In genomic region chr2:160736629-160737028, GRCh38 we compare ENCODE assay signal across 17 cellular contexts.
A peak's percentile ranks its signal among the peaks of the same experiment; 100 is the strongest.
DNase-seq lines count a peak whose midpoint lies in the region; ATAC-seq and TF ChIP-seq lines count a peak whose summit lies in the region.
"Had no signal": no experiment of that assay in that cellular context is flagged by ENCODE, and none has a peak within 500 bp of the region (broad histone marks: within the 10 kb centered on the region; RNA-seq: fewer than 3 reads in every experiment).

No MANE protein-coding gene starts in this region.

- H3K27ac Mint-ChIP-seq in Calu3 (ENCODE audit: unreplicated experiment), result peak overlapping the region; percentile 38
- H3K27ac Mint-ChIP-seq in nephron progenitor cell, result peak overlapping the region; percentile 92

- TF ChIP-seq CTCF in Calu3 (IDR thresholded peaks at IDR 0.05; ENCODE audit: unreplicated experiment) (no peak), epithelial cell of esophagus (IDR thresholded peaks at IDR 0.05; ENCODE audit: insufficient read depth, low read depth, low read length, missing control alignments) (no peak), nephron progenitor cell (IDR thresholded peaks at IDR 0.05) (no peak)

- no peak for ATAC-seq in aorta (ENCODE audit: low FRiP score)
- ATAC-seq: gastrocnemius medialis, left cardiac atrium, Panc1 had no signal

- no peaks in the 10 kb centered on the region for H3K27me3 ChIP-seq in aorta (ENCODE audit: control insufficient read depth in 1 of 2, insufficient read depth in 2 of 2, low read length in 1 of 2)
- H3K27me3 ChIP-seq: gastrocnemius medialis had no signal

- no peak overlapping the region for H3K4me3 Mint-ChIP-seq in Calu3 (ENCODE audit: low read depth, unreplicated experiment)
- no peak overlapping the region for H3K4me3 Mint-ChIP-seq in nephron progenitor cell

- intact Hi-C loops in Calu3 (cut with micrococcal nuclease; ENCODE audit: unreplicated experiment), result no loop called here
- intact Hi-C loops in aorta (cut with DNase I), result no loop called here

- WGBS in aorta, 2 donors, result 73 to 88% methylated on average over 1 of the region's 1 CpG

- BruUV-seq in Calu3 (replicated peaks; lab: Mats Ljungman, UMichigan), result no TSS peak

- no peak overlapping the region for H3K27ac ChIP-seq in aorta (ENCODE audit: low read depth in 1 of 2, low read length in 2 of 2)
- H3K27ac ChIP-seq: gastrocnemius medialis had no signal

- H3K36me3 ChIP-seq in aorta (ENCODE audit: control insufficient read depth in 1 of 2, insufficient read depth in 2 of 2, low read length in 1 of 2), result no peaks in the 10 kb centered on the region
- H3K36me3 ChIP-seq: gastrocnemius medialis had no signal

- H3K4me1 Mint-ChIP-seq in Calu3 (ENCODE audit: low read depth, unreplicated experiment) (peaks cover 13% of the 10 kb centered on the region), nephron progenitor cell (peaks cover 21% of the 10 kb centered on the region)

- DNase-seq in Calu3 (no peak), RPMI7951 (ENCODE audit: low read depth) (peak; percentile 60), epithelial cell of esophagus (ENCODE audit: low read depth) (peak; percentile 53), nephron progenitor cell (no peak), midbrain (lab: John Stamatoyannopoulos, UW) (no peak), HPDE6-E6E7 (ENCODE audit: extremely low spot score) (no peak), GDM1 (lab: John Stamatoyannopoulos, UW) (no peak), aorta (no peak)
- DNase-seq: activated CD4-positive, alpha-beta T cell treated with anti-CD3 and anti-CD28 coated beads, Interleukin-2, amount 50 U/mL, for 4 hours; activated gamma-delta T cell treated with Interleukin-2 at 50 U/mL for 16 hours; AML-193; gastrocnemius medialis; GF-D8; left cardiac atrium; occipital lobe; T-helper 9 cell had no signal

- no peaks in the 10 kb centered on the region for H3K4me1 ChIP-seq in aorta (ENCODE audit: control insufficient read depth in 1 of 2, insufficient read depth in 2 of 2, low read length in 2 of 2)
- H3K4me1 ChIP-seq: gastrocnemius medialis had no signal

- no peak overlapping the region for H3K4me3 ChIP-seq in epithelial cell of esophagus (ENCODE audit: low read length)
- no peak overlapping the region for H3K4me3 ChIP-seq in aorta (ENCODE audit: low read length in 2 of 2)
- H3K4me3 ChIP-seq: gastrocnemius medialis had no signal

- H3K9me3 ChIP-seq in aorta (ENCODE audit: control insufficient read depth, low read length), result no peaks in the 10 kb centered on the region
- H3K9me3 ChIP-seq: gastrocnemius medialis had no signal

- CTCF ChIA-PET in Calu3 (lab: Charles Lee), result interaction anchor here (1.2 kb wide), 1 partner anchor 90 kb away, joined by 5 read pairs; no protein-coding TSS in a partner anchor

- H3K27me3 Mint-ChIP-seq in Calu3 (ENCODE audit: unreplicated experiment) (no peaks in the 10 kb centered on the region), nephron progenitor cell (ENCODE audit: low read depth, poor library complexity) (peaks cover 6% of the 10 kb centered on the region)

- peaks cover 4% of the 10 kb centered on the region for H3K9me3 Mint-ChIP-seq in Calu3 (ENCODE audit: low read depth, unreplicated experiment)
- no peaks in the 10 kb centered on the region for H3K9me3 Mint-ChIP-seq in nephron progenitor cell

- no peaks in the 10 kb centered on the region for H3K36me3 Mint-ChIP-seq in Calu3 (ENCODE audit: insufficient read depth, unreplicated experiment)
- H3K36me3 Mint-ChIP-seq in nephron progenitor cell (ENCODE audit: low read depth), result no peaks in the 10 kb centered on the region

Comparison
In these comparisons a context has a peak if more than half of its experiments do, and no peak if none do; other contexts are left out.
1. DNase-seq: peak in RPMI7951 (single experiment) and epithelial cell of esophagus (single experiment); none in Calu3 (single experiment), nephron progenitor cell (single experiment), midbrain (single experiment), HPDE6-E6E7 (single experiment), GDM1 (single experiment) and aorta (0 of 2).